ENCODE assay signal across 13 cellular contexts in genomic region chr19:6023936-6024335, GRCh38.
"Had no signal": no experiment of that assay in that cellular context is flagged by ENCODE, and none has a peak within 500 bp of the region (broad histone marks: within the 10 kb centered on the region; RNA-seq: fewer than 3 reads in every experiment).

No MANE protein-coding gene starts in this region.

- H3K9me3 Mint-ChIP-seq: activated CD4-positive, alpha-beta T cell treated with anti-CD3 and anti-CD28 coated beads, Interleukin-2, amount 10 ng/mL, durations not matched to agents 24 days and 14 days; activated naive CD8-positive, alpha-beta T cell treated with anti-CD3 and anti-CD28 coated beads, Interleukin-2, amount 10 ng/mL, durations not matched to agents 7 days and 5 days; mesothelial cell of epicardium; T-helper 2 cell treated with Interferon-gamma antibody and Interleukin-4, amounts not matched to agents 5 μg/mL and 100 μg/mL, for 36 hours had no signal

- H3K4me1 ChIP-seq: transverse colon had no signal

- H3K36me3 Mint-ChIP-seq: activated naive CD8-positive, alpha-beta T cell treated with anti-CD3 and anti-CD28 coated beads, Interleukin-2, amount 10 ng/mL, durations not matched to agents 7 days and 5 days; mesothelial cell of epicardium had no signal

- H3K9me3 ChIP-seq: transverse colon had no signal

- H3K27ac ChIP-seq: transverse colon had no signal

- H3K27me3 Mint-ChIP-seq: activated CD4-positive, alpha-beta T cell treated with anti-CD3 and anti-CD28 coated beads, Interleukin-2, amount 10 ng/mL, durations not matched to agents 24 days and 14 days; activated naive CD8-positive, alpha-beta T cell treated with anti-CD3 and anti-CD28 coated beads, Interleukin-2, amount 10 ng/mL, durations not matched to agents 7 days and 5 days had no signal

- DNase-seq: activated CD4-positive, alpha-beta T cell treated with anti-CD3 and anti-CD28 coated beads, Interleukin-2, amount 10 ng/mL, durations not matched to agents 24 days and 14 days; activated CD4-positive, CD25-positive, alpha-beta regulatory T cell; activated CD8-positive, alpha-beta memory T cell treated with anti-CD3 and anti-CD28 coated beads, Interleukin-2, amount 50 U/mL, for 48 hours; activated CD8-positive, alpha-beta T cell treated with anti-CD3 and anti-CD28 coated beads, Interleukin-2, amount 10 ng/mL, durations not matched to agents 7 days and 5 days; activated naive CD8-positive, alpha-beta T cell treated with anti-CD3 and anti-CD28 coated beads, Interleukin-2, amount 10 ng/mL, durations not matched to agents 7 days and 5 days; head of caudate nucleus; stimulated activated CD4-positive, alpha-beta T cell treated with anti-CD3 and anti-CD28 coated beads, Interleukin-15, amount 100 ng/mL, for 24 hours; stimulated activated CD4-positive, alpha-beta T cell treated with anti-CD3 and anti-CD28 coated beads, Interleukin-4, amount 100 ng/mL, for 1 hour; stimulated activated naive CD4-positive, alpha-beta T cell; transverse colon had no signal

- H3K4me1 Mint-ChIP-seq: activated CD4-positive, alpha-beta T cell treated with anti-CD3 and anti-CD28 coated beads, Interleukin-2, amount 10 ng/mL, durations not matched to agents 24 days and 14 days had no signal

- H3K4me3 ChIP-seq: lung, transverse colon had no signal

- H3K27me3 ChIP-seq: transverse colon had no signal

- H3K36me3 ChIP-seq: transverse colon had no signal

- ATAC-seq: activated CD8-positive, alpha-beta T cell treated with anti-CD3 and anti-CD28 coated beads, Interleukin-2, amount 10 ng/mL, durations not matched to agents 7 days and 5 days had no signal

- H3K4me3 Mint-ChIP-seq: activated CD4-positive, alpha-beta T cell treated with anti-CD3 and anti-CD28 coated beads, Interleukin-2, amount 10 ng/mL, durations not matched to agents 24 days and 14 days; activated CD8-positive, alpha-beta T cell treated with anti-CD3 and anti-CD28 coated beads, Interleukin-2, amount 10 ng/mL, durations not matched to agents 7 days and 5 days; activated naive CD8-positive, alpha-beta T cell treated with anti-CD3 and anti-CD28 coated beads, Interleukin-2, amount 10 ng/mL, durations not matched to agents 7 days and 5 days; mesothelial cell of epicardium; T-helper 2 cell treated with Interferon-gamma antibody and Interleukin-4, amounts not matched to agents 5 μg/mL and 100 μg/mL, for 36 hours had no signal

- H3K27ac Mint-ChIP-seq: activated CD4-positive, alpha-beta T cell treated with anti-CD3 and anti-CD28 coated beads, Interleukin-2, amount 10 ng/mL, durations not matched to agents 24 days and 14 days; activated CD8-positive, alpha-beta T cell treated with anti-CD3 and anti-CD28 coated beads, Interleukin-2, amount 10 ng/mL, durations not matched to agents 7 days and 5 days; activated naive CD8-positive, alpha-beta T cell treated with anti-CD3 and anti-CD28 coated beads, Interleukin-2, amount 10 ng/mL, durations not matched to agents 7 days and 5 days; mesothelial cell of epicardium; T-helper 2 cell treated with Interferon-gamma antibody and Interleukin-4, amounts not matched to agents 5 μg/mL and 100 μg/mL, for 36 hours had no signal
